Comparison of ENCODE assay signal across 1 cellular context in genomic region chr19:58555920-58556632, GRCh38.
TF ChIP-seq lines count a peak whose summit lies in the region.

No MANE protein-coding gene starts in this region.

TF ChIP-seq in H1, 55 proteins besides CTCF, POLR2A, EP300 and RAD21:
- TF ChIP-seq RFX5 (IDR thresholded peaks at IDR 0.05; ENCODE audit: borderline replicate concordance, low read depth, low read length), result no peak
- TF ChIP-seq POLR2AphosphoS5 (IDR thresholded peaks at IDR 0.05; ENCODE audit: low read depth, low read length), result no peak
- TF ChIP-seq KDM1A (IDR thresholded peaks at IDR 0.05; ENCODE audit: borderline replicate concordance, low read length), result no peak
- no peak for TF ChIP-seq SIN3A (conservative IDR thresholded peaks at IDR 0.05 in 1 of 2, IDR thresholded peaks at IDR 0.05 in 1 of 2; ENCODE audit: low read depth in 1 of 2, low read length in 2 of 2)
- TF ChIP-seq GABPA (IDR thresholded peaks at IDR 0.05; ENCODE audit: borderline replicate concordance, insufficient read depth, low read length), result no peak
TF ChIP-seq in H1: peak in this region for 0.
